Comparison of ENCODE assay signal across 33 cellular contexts in the genomic region with DNA sequence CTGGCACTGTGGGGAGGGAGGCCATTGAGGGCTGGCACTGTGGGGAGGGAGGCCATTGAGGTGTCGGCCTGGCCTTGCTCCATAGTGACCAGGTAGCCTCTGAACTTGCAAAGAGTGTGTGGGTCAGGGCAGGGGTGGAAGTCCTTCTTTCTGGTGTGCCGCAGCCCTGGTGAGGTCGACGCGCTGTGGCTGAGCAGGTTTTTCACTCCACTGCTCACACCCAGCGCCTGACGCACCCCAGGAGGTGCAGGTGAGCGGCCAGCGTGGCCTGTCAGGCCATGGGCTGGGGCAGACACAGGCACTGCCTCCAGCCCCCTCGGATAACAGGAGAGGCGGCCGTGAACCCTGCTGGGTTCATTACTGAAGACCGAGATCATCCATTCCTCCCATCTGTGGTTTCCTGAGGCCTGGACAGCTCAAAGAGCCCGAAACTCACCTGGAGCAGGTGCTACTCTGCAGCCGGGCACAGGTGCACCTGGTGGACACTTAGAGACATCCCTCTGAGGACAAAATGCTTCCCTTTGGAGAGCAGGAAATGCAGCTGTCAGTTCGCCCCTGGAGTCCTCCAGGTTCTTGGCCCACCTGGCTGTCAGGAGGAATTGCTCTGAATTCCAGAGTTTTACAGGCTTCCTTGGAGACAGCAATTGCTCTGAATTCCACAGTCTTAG. TPM values are rescaled to one million over a fixed set of nuclear protein-coding genes. Genes with fewer than 3 reads are reported as not detected.
DNase-seq lines count a peak whose midpoint lies in the region; ATAC-seq and TF ChIP-seq lines count a peak whose summit lies in the region.
"Had no signal": no experiment of that assay in that cellular context is flagged by ENCODE, and none has a peak within 500 bp of the region (broad histone marks: within the 10 kb centered on the region; RNA-seq: fewer than 3 reads in every experiment).

No MANE protein-coding gene starts in this region.

- no peak overlapping the region for H3K4me3 Mint-ChIP-seq in naive thymus-derived CD8-positive, alpha-beta T cell
- H3K4me3 Mint-ChIP-seq: central memory CD8-positive, alpha-beta T cell; T-helper 1 cell treated with Interleukin-12 subunit alpha and Interleukin-12 subunit beta and Interleukin-4 antibody, amounts not matched to agents 30 μg/mL and 1 μg/mL, for 36 hours had no signal

- ATAC-seq in HG03354 (IDR thresholded peaks at IDR 0.05; ENCODE audit: poor library complexity, severe bottlenecking, unreplicated experiment) = no peak
- no peak for ATAC-seq in naive thymus-derived CD8-positive, alpha-beta T cell
- ATAC-seq: foreskin keratinocyte, right lobe of liver had no signal

- no peaks in the 10 kb centered on the region for H3K36me3 Mint-ChIP-seq in naive thymus-derived CD8-positive, alpha-beta T cell

- H3K4me3 ChIP-seq in HEK293 (ENCODE audit: low read depth, low read length) = no peak overlapping the region
- H3K4me3 ChIP-seq: dorsolateral prefrontal cortex, ovary, PC-9, right lobe of liver, SJSA1 had no signal

- H3K27ac ChIP-seq in HEK293 (ENCODE audit: extremely low read depth, low read depth, low read length) = no peak overlapping the region
- H3K27ac ChIP-seq: 22Rv1, dorsolateral prefrontal cortex, foreskin keratinocyte, ovary, PC-9, right lobe of liver, SJSA1 had no signal

- H3K9me3 ChIP-seq in HEK293 (ENCODE audit: control insufficient read depth, insufficient read depth, low read depth, low read length) = no peaks in the 10 kb centered on the region
- H3K9me3 ChIP-seq: ovary, right lobe of liver, SJSA1 had no signal

- no peaks in the 10 kb centered on the region for H3K9me3 Mint-ChIP-seq in naive thymus-derived CD8-positive, alpha-beta T cell
- H3K9me3 Mint-ChIP-seq: central memory CD8-positive, alpha-beta T cell had no signal

- H3K4me1 Mint-ChIP-seq in naive thymus-derived CD8-positive, alpha-beta T cell = no peaks in the 10 kb centered on the region
- H3K4me1 Mint-ChIP-seq: central memory CD8-positive, alpha-beta T cell had no signal

- peak; percentile 48 for DNase-seq in DMS153 (lab: John Stamatoyannopoulos, UW)
- no peak for DNase-seq in DMS153 treated with DMSO at 0.1 percent for 48 hours (lab: John Stamatoyannopoulos, UW; ENCODE audit: unreplicated experiment)
- DNase-seq in NCI-H510A treated with DMSO at 0.1 percent for 48 hours (lab: John Stamatoyannopoulos, UW) = peak; percentile 83
- peak; percentile 69 for DNase-seq in islet precursor cell
- DNase-seq in epidermal melanocyte (ENCODE audit: insufficient read length, low spot score) = no peak
- no peak for DNase-seq in naive thymus-derived CD8-positive, alpha-beta T cell
- DNase-seq: activated CD4-positive, alpha-beta T cell treated with anti-CD3 and anti-CD28 coated beads, Interleukin-2, amount 50 U/mL, for 48 hours; activated naive CD4-positive, alpha-beta T cell treated with Interleukin-2 at 50 U/mL for 16 hours; AML-193; anterior cingulate cortex; Calu3; dorsolateral prefrontal cortex; foreskin keratinocyte; hypothalamus; IMR-90; kidney; NCI-H1694 treated with DMSO at 0.1 percent for 48 hours; NCI-H774; ovary; PC-9; right lobe of liver; stimulated activated CD4-positive, alpha-beta T cell treated with anti-CD3 and anti-CD28 coated beads, Interleukin-15, amount 100 ng/mL, for 24 hours; substantia nigra had no signal

- POLR2A ChIA-PET in HEK293 (lab: Yijun Ruan, JAX) = interaction anchor here (0.6 kb wide), 1 partner anchor 107 kb away, joined by 3 read pairs; no protein-coding TSS in a partner anchor
- POLR2A ChIA-PET in naive thymus-derived CD8-positive, alpha-beta T cell (lab: Charles Lee) = no interaction called here

- no peaks in the 10 kb centered on the region for H3K36me3 ChIP-seq in HEK293 (ENCODE audit: control insufficient read depth in 2 of 2, insufficient read depth in 1 of 2, low read length in 2 of 2)
- H3K36me3 ChIP-seq: ovary, right lobe of liver, SJSA1 had no signal

- CTCF ChIA-PET in HEK293 (lab: Yijun Ruan, JAX) = interaction anchor here (0.8 to 4.4 kb wide), 7 partner anchors 14 to 111 kb away, joined by 3 to 39 read pairs (median 4); no protein-coding TSS in a partner anchor

- peaks cover 2 to 31% (median 13%) of the 10 kb centered on the region in 5 donors for H3K27me3 Mint-ChIP-seq in naive thymus-derived CD8-positive, alpha-beta T cell

- TF ChIP-seq CTCF in HEK293 (tag by site-specific recombination; IDR thresholded peaks at IDR 0.05) = no peak

- peak overlapping the region in 1 of 10 donors; percentile 14 for H3K27ac Mint-ChIP-seq in naive thymus-derived CD8-positive, alpha-beta T cell
- H3K27ac Mint-ChIP-seq: T-helper 1 cell treated with Interleukin-12 subunit alpha and Interleukin-12 subunit beta and Interleukin-4 antibody, amounts not matched to agents 30 μg/mL and 1 μg/mL, for 36 hours had no signal

- H3K4me1 ChIP-seq in HEK293 (ENCODE audit: control insufficient read depth, insufficient read depth, low read length) = peaks cover 4% of the 10 kb centered on the region; the same call in 1 of the 2 replicates
- H3K4me1 ChIP-seq: foreskin keratinocyte, right lobe of liver, SJSA1 had no signal

TF ChIP-seq in HEK293, 187 proteins besides CTCF, POLR2A, EP300 and RAD21:
- TF ChIP-seq ZNF37A (tag by site-specific recombination; IDR thresholded peaks at IDR 0.05) (no peak), ZBTB17 (tag by site-specific recombination; IDR thresholded peaks at IDR 0.05) (peak; percentile 37; the same call in 1 of the 2 replicates), ZEB2 (tag by site-specific recombination; IDR thresholded peaks at IDR 0.05) (0 out of 2 replicates have a peak, but pooled peaks have one; percentile 21), PBX3 (CRISPR knock-in tag; IDR thresholded peaks at IDR 0.05) (no peak), ZNF707 (tag by site-specific recombination; IDR thresholded peaks at IDR 0.05) (no peak), ZBTB7A (tag by site-specific recombination; IDR thresholded peaks at IDR 0.05; ENCODE audit: low read depth) (no peak), GLIS1 (tag by site-specific recombination; IDR thresholded peaks at IDR 0.05) (peak; percentile 32; the same call in 1 of the 2 replicates)

RNA-seq across cellular contexts. Expression of gene LHX3, which starts 32.4 kb away (rescaled TPM):
- total RNA-seq in naive thymus-derived CD8-positive, alpha-beta T cell = not detected
- polyA plus RNA-seq in naive thymus-derived CD8-positive, alpha-beta T cell = not detected
- total RNA-seq: Calu3, epithelial cell of proximal tubule, foreskin keratinocyte, IMR-90, kidney, lung microvascular endothelial cell, myocyte, ovary, right lobe of liver, SJSA1, urinary bladder had no signal
- polyA plus RNA-seq: foreskin keratinocyte, IMR-90, ovary, urinary bladder had no signal

RNA-seq across cellular contexts. Expression of gene TMEM250, which starts 53.9 kb away (rescaled TPM):
- total RNA-seq in naive thymus-derived CD8-positive, alpha-beta T cell = 10 to 100 TPM; 38.1 to 38.2 TPM
- polyA plus RNA-seq in naive thymus-derived CD8-positive, alpha-beta T cell = 10 to 100 TPM; 39.1 to 51.7 (median 40.3) TPM

Comparison
In these comparisons a context has a peak if more than half of its experiments do, and no peak if none do; other contexts are left out.
1. DNase-seq: peak in DMS153 (single experiment), NCI-H510A treated with DMSO at 0.1 percent for 48 hours (single experiment) and islet precursor cell (single experiment); none in DMS153 treated with DMSO at 0.1 percent for 48 hours (single experiment), epidermal melanocyte (single experiment) and naive thymus-derived CD8-positive, alpha-beta T cell (0 of 10).